22 cellular contexts compared by ENCODE assay signal in genomic region chr17:58802188-58802587, GRCh38.
"Had no signal": no experiment of that assay in that cellular context is flagged by ENCODE, and none has a peak within 500 bp of the region (broad histone marks: within the 10 kb centered on the region; RNA-seq: fewer than 3 reads in every experiment).

No MANE protein-coding gene starts in this region.

- H3K27me3 ChIP-seq: esophagus squamous epithelium, gastrocnemius medialis, heart right ventricle had no signal

- H3K4me1 ChIP-seq: esophagus squamous epithelium, gastrocnemius medialis, heart right ventricle, left lung, lower lobe of right lung had no signal

- H3K27ac ChIP-seq: coronary artery, epithelial cell of prostate, esophagus squamous epithelium, gastrocnemius medialis, heart right ventricle, left lung, lower lobe of right lung had no signal

- DNase-seq: effector CD8-positive, alpha-beta T cell; effector memory CD8-positive, alpha-beta T cell; endodermal cell; erythroblast; esophagus squamous epithelium; foreskin fibroblast; foreskin melanocyte; gastrocnemius medialis; glutamatergic neuron; head of caudate nucleus; heart right ventricle; hippocampal formation; left cardiac atrium; left lung; left ventricle myocardium superior; lower lobe of right lung; mesenchymal stem cell; mucosa of descending colon; naive B cell; naive thymus-derived CD8-positive, alpha-beta T cell had no signal

- H3K9me3 ChIP-seq: esophagus squamous epithelium, gastrocnemius medialis, left lung, lower lobe of right lung, mucosa of descending colon had no signal

- H3K4me3 ChIP-seq: coronary artery, esophagus squamous epithelium, gastrocnemius medialis, heart right ventricle, left lung, lower lobe of right lung, mucosa of descending colon had no signal

- H3K36me3 ChIP-seq: esophagus squamous epithelium, gastrocnemius medialis, heart right ventricle, left lung, lower lobe of right lung had no signal
